8 cellular contexts compared by ENCODE assay signal in genomic region chrX:119605739-119606507, GRCh38. TPM values are rescaled to one million over a fixed set of nuclear protein-coding genes. Genes with fewer than 3 reads are reported as not detected.
DNase-seq lines count a peak whose midpoint lies in the region; ATAC-seq and TF ChIP-seq lines count a peak whose summit lies in the region.

NKRF (minus strand) TSS chrX:119606424.

- H3K4me3 Mint-ChIP-seq in CD4-positive, alpha-beta T cell: peak within 1 kb of the TSS; percentile 99

- H3K27me3 Mint-ChIP-seq in CD4-positive, alpha-beta T cell: no peaks in the 10 kb centered on the region

- H3K36me3 Mint-ChIP-seq in CD4-positive, alpha-beta T cell (ENCODE audit: low read depth): peaks cover 33% of the 10 kb centered on the region

- peak within 1 kb of the TSS; percentile 96 for H3K27ac Mint-ChIP-seq in CD4-positive, alpha-beta T cell

- CTCF ChIA-PET in CD4-positive, alpha-beta T cell (lab: Charles Lee): interaction anchor here (0.8 kb wide), 1 partner anchor 148 kb away, joined by 4 read pairs; no protein-coding TSS in a partner anchor

- peak; percentile 81 to 91 (median 84) for DNase-seq in CD4-positive, alpha-beta T cell
- DNase-seq in HK-2 (ENCODE audit: unreplicated experiment) (peak; percentile 87), NOMO-1 treated with dmso at 0.1 percent for 144 hours (lab: John Stamatoyannopoulos, UW; ENCODE audit: unreplicated experiment) (peak; percentile 87), activated T-cell treated with anti-CD3 and anti-CD28 coated beads for 4 hours (peak; percentile 86), epithelial cell of proximal tubule (ENCODE audit: low read depth) (no peak)
- DNase-seq in stimulated activated CD8-positive, alpha-beta memory T cell treated with anti-CD3 and anti-CD28 coated beads, Interleukin-7, amount 100 ng/mL, for 4 hours (ENCODE audit: low read depth in 2 of 2): peak; percentile 81 to 82

- peak within 1 kb of the TSS; percentile 82 for H3K27ac ChIP-seq in CD4-positive, alpha-beta T cell (ENCODE audit: low read depth, low read length)
- H3K27ac ChIP-seq in muscle layer of duodenum (ENCODE audit: low read length): peak within 1 kb of the TSS; percentile 95

- ATAC-seq in CD4-positive, alpha-beta T cell (ENCODE audit: poor library complexity): peak; percentile 76
- peak; percentile 84 for ATAC-seq in GM19455 (IDR thresholded peaks at IDR 0.05; ENCODE audit: unreplicated experiment)

- H3K4me1 Mint-ChIP-seq in CD4-positive, alpha-beta T cell (ENCODE audit: low read depth): peaks cover 48% of the 10 kb centered on the region

- no peak for TF ChIP-seq CTCF in CD4-positive, alpha-beta T cell (IDR thresholded peaks at IDR 0.05)
- TF ChIP-seq CTCF in epithelial cell of proximal tubule (conservative IDR thresholded peaks at IDR 0.05; ENCODE audit: low read depth, low read length): no peak

- intact Hi-C loops in CD4-positive, alpha-beta T cell (cut with DNase I, micrococcal nuclease): loop anchor here (2.0 to 10.0 kb wide), 6 partner anchors 31 to 181 kb away; partner anchors contain the start of genes SEPTIN6 (in 2 of the 2), UBE2A (in 2 of the 2) and SOWAHD (in 1 of the 2)

- POLR2A ChIA-PET in CD4-positive, alpha-beta T cell (lab: Charles Lee): interaction anchor here (0.6 to 2.3 kb wide), 13 partner anchors 16 to 186 kb away, joined by 3 to 27 read pairs (median 4); partner anchors contain the start of genes RPL39, SEPTIN6 and UBE2A

- H3K4me3 ChIP-seq in epithelial cell of proximal tubule (ENCODE audit: low read depth, low read length) (peak within 1 kb of the TSS; percentile 78), muscle layer of duodenum (ENCODE audit: low read depth in 1 of 2, low read length in 2 of 2) (peak within 1 kb of the TSS; percentile 74 to 75)

- no peaks in the 10 kb centered on the region for H3K9me3 ChIP-seq in CD4-positive, alpha-beta T cell (ENCODE audit: control insufficient read depth, low read length)
- no peaks in the 10 kb centered on the region for H3K9me3 ChIP-seq in muscle layer of duodenum (ENCODE audit: control insufficient read depth in 1 of 2, low read length in 2 of 2)

- H3K27me3 ChIP-seq in CD4-positive, alpha-beta T cell (ENCODE audit: control insufficient read depth, insufficient read depth, low read length): no peaks in the 10 kb centered on the region
- no peaks in the 10 kb centered on the region for H3K27me3 ChIP-seq in muscle layer of duodenum (ENCODE audit: low read depth, low read length)

- H3K36me3 ChIP-seq in muscle layer of duodenum (ENCODE audit: control insufficient read depth in 1 of 2, insufficient read depth in 2 of 2, low read length in 2 of 2): no peaks in the 10 kb centered on the region

- H3K4me1 ChIP-seq in muscle layer of duodenum (ENCODE audit: control insufficient read depth in 1 of 2, insufficient read depth in 2 of 2, low read length in 2 of 2): peaks cover 0 to 8% of the 10 kb centered on the region in 2 donors

- H3K9me3 Mint-ChIP-seq in CD4-positive, alpha-beta T cell: no peaks in the 10 kb centered on the region

RNA-seq across cellular contexts. Expression of gene NKRF, which starts in this region (rescaled TPM):
- total RNA-seq in CD4-positive, alpha-beta T cell: 10 to 100 TPM; 16.4 to 16.5 TPM
- 5.8 and 7.1 TPM in 2 replicates for total RNA-seq in epithelial cell of proximal tubule
